ENCODE assay signal across 24 cellular contexts in the genomic region with DNA sequence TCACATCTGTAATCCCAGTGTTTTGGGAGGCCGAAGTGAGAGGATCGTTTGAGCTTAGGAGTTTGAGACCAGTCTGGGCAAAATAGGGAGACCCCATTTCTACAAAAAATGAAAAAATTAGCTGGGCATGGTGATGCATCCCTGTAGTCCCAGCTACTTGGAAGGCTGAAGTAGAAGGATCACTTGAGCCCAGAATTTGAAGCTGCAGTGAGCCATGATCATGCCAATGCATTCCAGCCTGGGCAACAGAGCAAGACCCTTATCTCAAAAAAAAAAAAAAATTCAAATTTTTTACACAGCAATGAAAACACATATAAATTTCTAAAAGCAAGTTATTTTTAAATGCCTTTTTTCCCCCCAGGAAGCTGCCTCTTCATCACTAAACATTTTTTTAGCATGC.
"Had no signal": no experiment of that assay in that cellular context is flagged by ENCODE, and none has a peak within 500 bp of the region (broad histone marks: within the 10 kb centered on the region; RNA-seq: fewer than 3 reads in every experiment).

No MANE protein-coding gene starts in this region.

- DNase-seq: colonic mucosa; cortex of kidney; effector CD8-positive, alpha-beta T cell; effector memory CD8-positive, alpha-beta T cell; endodermal cell; foreskin keratinocyte; heart right ventricle; hippocampal formation; left cardiac atrium; left lung; left ventricle myocardium superior; lower lobe of right lung; mesenchymal stem cell; mucosa of descending colon; naive B cell had no signal

- H3K9me3 ChIP-seq: colonic mucosa, esophagus muscularis mucosa, gastroesophageal sphincter, heart right ventricle, left lung, lower lobe of right lung, mucosa of descending colon had no signal

- H3K9me3 Mint-ChIP-seq: dendritic cell treated with granulocyte-macrophage colony-stimulating factor and Interleukin-4, amounts not matched to agents 40 ng/mL and 50 ng/mL, for 4 days; effector memory CD8-positive, alpha-beta T cell; endodermal cell; mesothelial cell of epicardium; naive B cell had no signal

- H3K4me3 ChIP-seq: colonic mucosa, esophagus muscularis mucosa, gastroesophageal sphincter, heart right ventricle, left lung, lower lobe of right lung, mucosa of descending colon had no signal

- H3K27me3 ChIP-seq: colonic mucosa, esophagus muscularis mucosa, foreskin keratinocyte, gastroesophageal sphincter, heart right ventricle, left lung had no signal

- H3K4me3 Mint-ChIP-seq: dendritic cell treated with granulocyte-macrophage colony-stimulating factor and Interleukin-4, amounts not matched to agents 40 ng/mL and 50 ng/mL, for 4 days; effector memory CD8-positive, alpha-beta T cell; endodermal cell; mesothelial cell of epicardium; naive B cell had no signal

- ATAC-seq: effector memory CD8-positive, alpha-beta T cell; foreskin keratinocyte; gastroesophageal sphincter; heart right ventricle; left cardiac atrium; left lung; left ventricle myocardium superior; lower lobe of right lung; mucosa of descending colon had no signal

- H3K4me1 ChIP-seq: colonic mucosa, esophagus muscularis mucosa, foreskin keratinocyte, gastroesophageal sphincter, heart right ventricle, left lung, lower lobe of right lung had no signal

- FAIRE-seq: endometrium, endothelial cell of umbilical vein, frontal cortex, islet of Langerhans, keratinocyte had no signal

- H3K27ac Mint-ChIP-seq: dendritic cell treated with granulocyte-macrophage colony-stimulating factor and Interleukin-4, amounts not matched to agents 40 ng/mL and 50 ng/mL, for 4 days; effector memory CD8-positive, alpha-beta T cell; endodermal cell; mesothelial cell of epicardium; naive B cell had no signal

- H3K27ac ChIP-seq: colonic mucosa, esophagus muscularis mucosa, foreskin keratinocyte, gastroesophageal sphincter, heart right ventricle, left lung, lower lobe of right lung had no signal

- H3K4me1 Mint-ChIP-seq: endodermal cell, mesothelial cell of epicardium had no signal
